Comparison of ENCODE assay signal across 19 cellular contexts in genomic region chr18:25815659-25816058, GRCh38.
DNase-seq lines count a peak whose midpoint lies in the region; ATAC-seq and TF ChIP-seq lines count a peak whose summit lies in the region.
"Had no signal": no experiment of that assay in that cellular context is flagged by ENCODE, and none has a peak within 500 bp of the region (broad histone marks: within the 10 kb centered on the region; RNA-seq: fewer than 3 reads in every experiment).

No MANE protein-coding gene starts in this region.

- H3K4me1 Mint-ChIP-seq in mesothelial cell of epicardium: peaks cover 17% of the 10 kb centered on the region
- peaks cover 9% of the 10 kb centered on the region for H3K4me1 Mint-ChIP-seq in stimulated activated effector memory CD8-positive, alpha-beta T cell treated with anti-CD3 and anti-CD28 coated beads, Interleukin-12 subunit alpha, Interleukin-12 subunit beta, amount 100 ng/mL, for 72 hours
- peaks cover 7% of the 10 kb centered on the region for H3K4me1 Mint-ChIP-seq in activated naive CD8-positive, alpha-beta T cell treated with anti-CD3 and anti-CD28 coated beads, Interleukin-2, amount 50 U/mL, for 24 hours

- TF ChIP-seq CTCF in HFF-Myc (IDR thresholded peaks at IDR 0.05; ENCODE audit: low read depth, low read length, missing control alignments): no peak
- TF ChIP-seq CTCF in SU-DHL-6 (IDR thresholded peaks at IDR 0.05; ENCODE audit: insufficient read depth, low read length, poor library complexity, severe bottlenecking): no peak
- no peak for TF ChIP-seq CTCF in mesothelial cell of epicardium (IDR thresholded peaks at IDR 0.05; ENCODE audit: unreplicated experiment)

- H3K27me3 Mint-ChIP-seq in mesothelial cell of epicardium (ENCODE audit: low read depth): no peaks in the 10 kb centered on the region
- no peaks in the 10 kb centered on the region for H3K27me3 Mint-ChIP-seq in activated naive CD8-positive, alpha-beta T cell treated with anti-CD3 and anti-CD28 coated beads, Interleukin-2, amount 50 U/mL, for 24 hours
- H3K27me3 Mint-ChIP-seq: dendritic cell treated with granulocyte-macrophage colony-stimulating factor and Interleukin-4, amounts not matched to agents 40 ng/mL and 50 ng/mL, for 4 days had no signal

- no peaks in the 10 kb centered on the region for H3K9me3 ChIP-seq in SU-DHL-6 (ENCODE audit: insufficient read depth, low read length)
- H3K9me3 ChIP-seq: sigmoid colon, suprapubic skin, vagina had no signal

- H3K27ac Mint-ChIP-seq in mesothelial cell of epicardium: peak overlapping the region; percentile 32
- peak overlapping the region; percentile 18 for H3K27ac Mint-ChIP-seq in stimulated activated effector memory CD8-positive, alpha-beta T cell treated with anti-CD3 and anti-CD28 coated beads, Interleukin-12 subunit alpha, Interleukin-12 subunit beta, amount 100 ng/mL, for 72 hours
- H3K27ac Mint-ChIP-seq in activated naive CD8-positive, alpha-beta T cell treated with anti-CD3 and anti-CD28 coated beads, Interleukin-2, amount 50 U/mL, for 24 hours: no peak overlapping the region
- H3K27ac Mint-ChIP-seq: CD4-positive, alpha-beta T cell; dendritic cell treated with granulocyte-macrophage colony-stimulating factor and Interleukin-4, amounts not matched to agents 40 ng/mL and 50 ng/mL, for 4 days; memory B cell had no signal

- no peaks in the 10 kb centered on the region for H4K20me1 ChIP-seq in SU-DHL-6 (ENCODE audit: low read depth, low read length)

- DNase-seq in HFF-Myc (ENCODE audit: extremely low read depth, low read depth) (peak; percentile 84), mesothelial cell of epicardium (ENCODE audit: low spot score in 2 of 2, unreplicated experiment in 2 of 2) (no peak), GOT3 (lab: John Stamatoyannopoulos, UW) (no peak), SK-N-DZ (ENCODE audit: low spot score) (no peak)
- no peak for DNase-seq in stimulated activated effector memory CD8-positive, alpha-beta T cell treated with anti-CD3 and anti-CD28 coated beads, Interleukin-12 subunit alpha, Interleukin-12 subunit beta, amount 100 ng/mL, for 72 hours (ENCODE audit: low spot score in 2 of 2)
- DNase-seq in activated naive CD8-positive, alpha-beta T cell treated with anti-CD3 and anti-CD28 coated beads, Interleukin-2, amount 50 U/mL, for 24 hours: no peak
- DNase-seq: activated effector memory CD4-positive, alpha-beta T cell treated with Interleukin-2 at 50 U/mL for 16 hours; CD4-positive, alpha-beta T cell; left colon; naive B cell; NCI-H2081; NCI-H446; sigmoid colon had no signal

- no peaks in the 10 kb centered on the region for H3F3A ChIP-seq in SU-DHL-6 (ENCODE audit: insufficient read depth)

- H3K4me3 ChIP-seq in HFF-Myc (replicated peaks; ENCODE audit: low read depth, low read length) (no peak overlapping the region), SU-DHL-6 (ENCODE audit: insufficient read depth, low read length, poor library complexity, severe bottlenecking) (no peak overlapping the region)
- H3K4me3 ChIP-seq: sigmoid colon, suprapubic skin, vagina had no signal

- peak overlapping the region; percentile 8 for H2AFZ ChIP-seq in SU-DHL-6 (ENCODE audit: low read depth, low read length, severe bottlenecking)

- H3K4me2 ChIP-seq in SU-DHL-6 (ENCODE audit: low read depth, low read length, poor library complexity, severe bottlenecking): no peak overlapping the region

- H3K9me2 ChIP-seq in SU-DHL-6 (replicated peaks; ENCODE audit: insufficient read depth, low read length): no peaks in the 10 kb centered on the region

- H3K27me3 ChIP-seq in SU-DHL-6 (ENCODE audit: low read length): no peaks in the 10 kb centered on the region
- H3K27me3 ChIP-seq: sigmoid colon, suprapubic skin, vagina had no signal

- no peaks in the 10 kb centered on the region for H3K36me3 Mint-ChIP-seq in mesothelial cell of epicardium
- H3K36me3 Mint-ChIP-seq in stimulated activated effector memory CD8-positive, alpha-beta T cell treated with anti-CD3 and anti-CD28 coated beads, Interleukin-12 subunit alpha, Interleukin-12 subunit beta, amount 100 ng/mL, for 72 hours: no peaks in the 10 kb centered on the region
- H3K36me3 Mint-ChIP-seq in activated naive CD8-positive, alpha-beta T cell treated with anti-CD3 and anti-CD28 coated beads, Interleukin-2, amount 50 U/mL, for 24 hours (ENCODE audit: low read depth): no peaks in the 10 kb centered on the region
- H3K36me3 Mint-ChIP-seq: memory B cell, naive B cell had no signal

- H3K36me3 ChIP-seq in SU-DHL-6 (ENCODE audit: low read length): no peaks in the 10 kb centered on the region
- H3K36me3 ChIP-seq: sigmoid colon, suprapubic skin, vagina had no signal

- ATAC-seq in stimulated activated effector memory CD8-positive, alpha-beta T cell treated with anti-CD3 and anti-CD28 coated beads, Interleukin-12 subunit alpha, Interleukin-12 subunit beta, amount 100 ng/mL, for 72 hours: no peak
- ATAC-seq in activated naive CD8-positive, alpha-beta T cell treated with anti-CD3 and anti-CD28 coated beads, Interleukin-2, amount 50 U/mL, for 24 hours: no peak
- ATAC-seq: left colon had no signal

- H3K9ac ChIP-seq in SU-DHL-6 (ENCODE audit: low read length): no peak overlapping the region

- no peaks in the 10 kb centered on the region for H3K79me2 ChIP-seq in SU-DHL-6 (ENCODE audit: insufficient read depth, low read length)

- no peak overlapping the region for H3K27ac ChIP-seq in SU-DHL-6 (ENCODE audit: low read depth, low read length)
- H3K27ac ChIP-seq: sigmoid colon, suprapubic skin, vagina had no signal

- no peaks in the 10 kb centered on the region for H3K9me3 Mint-ChIP-seq in mesothelial cell of epicardium
- H3K9me3 Mint-ChIP-seq in stimulated activated effector memory CD8-positive, alpha-beta T cell treated with anti-CD3 and anti-CD28 coated beads, Interleukin-12 subunit alpha, Interleukin-12 subunit beta, amount 100 ng/mL, for 72 hours: no peaks in the 10 kb centered on the region
- H3K9me3 Mint-ChIP-seq in activated naive CD8-positive, alpha-beta T cell treated with anti-CD3 and anti-CD28 coated beads, Interleukin-2, amount 50 U/mL, for 24 hours: no peaks in the 10 kb centered on the region
- H3K9me3 Mint-ChIP-seq: CD4-positive, alpha-beta T cell; dendritic cell treated with granulocyte-macrophage colony-stimulating factor and Interleukin-4, amounts not matched to agents 40 ng/mL and 50 ng/mL, for 4 days; memory B cell; T-helper 2 cell treated with Interferon-gamma antibody and Interleukin-4, amounts not matched to agents 5 μg/mL and 100 μg/mL, for 36 hours had no signal

- no peak overlapping the region for H3K4me3 Mint-ChIP-seq in mesothelial cell of epicardium
- H3K4me3 Mint-ChIP-seq in stimulated activated effector memory CD8-positive, alpha-beta T cell treated with anti-CD3 and anti-CD28 coated beads, Interleukin-12 subunit alpha, Interleukin-12 subunit beta, amount 100 ng/mL, for 72 hours: no peak overlapping the region
- H3K4me3 Mint-ChIP-seq in activated naive CD8-positive, alpha-beta T cell treated with anti-CD3 and anti-CD28 coated beads, Interleukin-2, amount 50 U/mL, for 24 hours: no peak overlapping the region
- H3K4me3 Mint-ChIP-seq: CD4-positive, alpha-beta T cell; dendritic cell treated with granulocyte-macrophage colony-stimulating factor and Interleukin-4, amounts not matched to agents 40 ng/mL and 50 ng/mL, for 4 days; T-helper 2 cell treated with Interferon-gamma antibody and Interleukin-4, amounts not matched to agents 5 μg/mL and 100 μg/mL, for 36 hours had no signal
